ENCODE assay signal across 9 cellular contexts in genomic region chr14:66401447-66402095, GRCh38.
DNase-seq lines count a peak whose midpoint lies in the region; ATAC-seq and TF ChIP-seq lines count a peak whose summit lies in the region.
"Had no signal": no experiment of that assay in that cellular context is flagged by ENCODE, and none has a peak within 500 bp of the region (broad histone marks: within the 10 kb centered on the region; RNA-seq: fewer than 3 reads in every experiment).

No MANE protein-coding gene starts in this region.

- H3K9me2 ChIP-seq in PC-3 (replicated peaks; ENCODE audit: low read length) = no peaks in the 10 kb centered on the region

- WGBS in thyroid gland, 2 donors = 61 to 70% methylated on average over 1 of the region's 1 CpG

- no peaks in the 10 kb centered on the region for H3K4me1 ChIP-seq in PC-3 (ENCODE audit: insufficient read depth, low read length)
- H3K4me1 ChIP-seq in thyroid gland = no peaks in the 10 kb centered on the region

- no peaks in the 10 kb centered on the region for H3K79me2 ChIP-seq in PC-3 (ENCODE audit: low read length)

- no peaks in the 10 kb centered on the region for H4K20me1 ChIP-seq in PC-3 (ENCODE audit: low read length)

- intact Hi-C loops in PC-3 (cut with micrococcal nuclease) (loop anchor here (1.0 to 10.0 kb wide), 6 partner anchors 94 to 717 kb away; no protein-coding TSS in a partner anchor), thyroid gland (cut with DNase I) (no loop called here)

- H3K27ac ChIP-seq in PC-3 (ENCODE audit: low read length) (no peak overlapping the region), thyroid gland (no peak overlapping the region)

- peak; percentile 80 for TF ChIP-seq CTCF in PC-3 (conservative IDR thresholded peaks at IDR 0.05; ENCODE audit: low read depth, low read length)
- TF ChIP-seq CTCF in fibroblast of pulmonary artery (IDR thresholded peaks at IDR 0.05; ENCODE audit: low read length, missing control alignments) = peak; percentile 56
- peak; percentile 17 to 80 (median 67) for TF ChIP-seq CTCF in thyroid gland (IDR thresholded peaks at IDR 0.05)

- no peak overlapping the region for H3K4me3 ChIP-seq in PC-3 (ENCODE audit: low read length)
- H3K4me3 ChIP-seq in fibroblast of pulmonary artery (replicated peaks; ENCODE audit: low read depth, low read length) = no peak overlapping the region
- no peak overlapping the region for H3K4me3 ChIP-seq in thyroid gland (replicated peaks in 1 of 3)

- peak; percentile 64 for ATAC-seq in PC-3
- ATAC-seq in activated CD4-positive, CD25-positive, alpha-beta regulatory T cell treated with anti-CD3 and anti-CD28 coated beads, Interleukin-2, amount 50 U/mL, for 24 hours = no peak
- ATAC-seq: activated T-cell treated with anti-CD3 and anti-CD28 coated beads, Interleukin-2, amount 50 U/mL, for 72 hours had no signal

- H3K36me3 ChIP-seq in PC-3 (ENCODE audit: low read depth, low read length) = no peaks in the 10 kb centered on the region
- H3K36me3 ChIP-seq in thyroid gland = no peaks in the 10 kb centered on the region

- no peak for TF ChIP-seq POLR2A in thyroid gland (IDR thresholded peaks at IDR 0.05)

- H3K9me3 ChIP-seq in PC-3 (ENCODE audit: low read length) (no peaks in the 10 kb centered on the region), thyroid gland (no peaks in the 10 kb centered on the region)

- BruUV-seq in PC-3 (replicated peaks; lab: Mats Ljungman, UMichigan) = no TSS peak

- DNase-seq in SHP77 (lab: John Stamatoyannopoulos, UW) = peak; percentile 3 to 9
- DNase-seq in SHP77 treated with DMSO at 0.1 percent for 48 hours (lab: John Stamatoyannopoulos, UW) = no peak
- peak; percentile 52 for DNase-seq in PC-3
- peak; percentile 36 for DNase-seq in fibroblast of pulmonary artery (ENCODE audit: low read depth)
- peak; percentile 3 to 5 for DNase-seq in thyroid gland
- DNase-seq in stimulated activated CD4-positive, alpha-beta T cell treated with anti-CD3 and anti-CD28 coated beads, Interleukin-2, amount 100 ng/mL, for 48 hours = no peak
- DNase-seq in T-helper 2 cell = no peak
- DNase-seq: activated T-cell treated with anti-CD3 and anti-CD28 coated beads, Interleukin-2, amount 50 U/mL, for 72 hours had no signal

- no peaks in the 10 kb centered on the region for H3F3A ChIP-seq in PC-3 (ENCODE audit: low read length, unreplicated experiment)

- POLR2A ChIA-PET in PC-3 (lab: Charles Lee; ENCODE audit: unreplicated experiment) = no interaction called here

- H3K9ac ChIP-seq in PC-3 (ENCODE audit: low read length) = no peak overlapping the region

- H3K27me3 ChIP-seq in PC-3 (ENCODE audit: low read length) = no peaks in the 10 kb centered on the region
- no peaks in the 10 kb centered on the region for H3K27me3 ChIP-seq in thyroid gland

- no peak overlapping the region for H2AFZ ChIP-seq in PC-3 (ENCODE audit: low read length)

- CTCF ChIA-PET in PC-3 (lab: Charles Lee) = interaction anchor here (0.5 to 1.2 kb wide), 5 partner anchors 42 to 223 kb away, joined by 3 to 6 read pairs (median 4); partner anchors contain the start of gene GPHN

- H3K4me2 ChIP-seq in PC-3 (ENCODE audit: low read length) = no peak overlapping the region

Comparison
In these comparisons a context has a peak if more than half of its experiments do, and no peak if none do; other contexts are left out.
1. DNase-seq: peak in SHP77 (2 of 2), PC-3 (single experiment), fibroblast of pulmonary artery (single experiment) and thyroid gland (2 of 2); none in SHP77 treated with DMSO at 0.1 percent for 48 hours (single experiment), stimulated activated CD4-positive, alpha-beta T cell treated with anti-CD3 and anti-CD28 coated beads, Interleukin-2, amount 100 ng/mL, for 48 hours (0 of 2) and T-helper 2 cell (0 of 5).
2. Peak in every context shown above with its lines, with median percentiles within 50 percentile points of each other: CTCF ChIP-seq.